8 cellular contexts compared by ENCODE assay signal in genomic region chr2:55311444-55311870, GRCh38. TPM values are rescaled to one million over a fixed set of nuclear protein-coding genes. Genes with fewer than 3 reads are reported as not detected.
DNase-seq lines count a peak whose midpoint lies in the region; ATAC-seq and TF ChIP-seq lines count a peak whose summit lies in the region.

No MANE protein-coding gene starts in this region.

- H3K9me3 ChIP-seq in psoas muscle, result no peaks in the 10 kb centered on the region
- H3K9me3 ChIP-seq in gastroesophageal sphincter, result no peaks in the 10 kb centered on the region

- H3K27me3 ChIP-seq in psoas muscle (ENCODE audit: insufficient read depth in 3 of 3, low read length in 2 of 3), result no peaks in the 10 kb centered on the region
- H3K27me3 ChIP-seq in gastroesophageal sphincter, result no peaks in the 10 kb centered on the region

- ATAC-seq in GM19328 (IDR thresholded peaks at IDR 0.05; ENCODE audit: unreplicated experiment), result peak; percentile 91
- peak; percentile 94 for ATAC-seq in HG03159 (IDR thresholded peaks at IDR 0.05; ENCODE audit: unreplicated experiment)
- ATAC-seq in activated T-cell treated with anti-CD3 and anti-CD28 coated beads, Interleukin-2, amount 50 U/mL, for 4 hours, result peak; percentile 96
- ATAC-seq in psoas muscle, result peak in 1 of 4 donors; percentile 41
- no peak for ATAC-seq in gastroesophageal sphincter
- no peak for ATAC-seq in left lobe of liver

- H3K4me3 Mint-ChIP-seq in activated T-cell treated with anti-CD3 and anti-CD28 coated beads, Interleukin-2, amount 50 U/mL, for 4 hours, result no peak overlapping the region

- no peaks in the 10 kb centered on the region for H3K27me3 Mint-ChIP-seq in activated T-cell treated with anti-CD3 and anti-CD28 coated beads, Interleukin-2, amount 50 U/mL, for 4 hours (ENCODE audit: low read depth)

- H3K4me3 ChIP-seq in psoas muscle, result no peak overlapping the region
- H3K4me3 ChIP-seq in gastroesophageal sphincter, result no peak overlapping the region

- DNase-seq in COLO829 (ENCODE audit: low spot score), result peak; percentile 6
- DNase-seq in activated T-cell treated with anti-CD3 and anti-CD28 coated beads, Interleukin-2, amount 50 U/mL, for 4 hours, result no peak
- DNase-seq in psoas muscle, result no peak
- DNase-seq in left lobe of liver (ENCODE audit: low spot score), result no peak
- no peak for DNase-seq in NCI-H1092 treated with DMSO at 0.1 percent for 48 hours (lab: John Stamatoyannopoulos, UW)

- WGBS in psoas muscle, 3 donors, result 87 to 95% (median 93%) methylated on average over 1 of the region's 1 CpG
- WGBS in gastroesophageal sphincter (ENCODE audit: low coverage in 1 of 2), 2 donors, result 77 to 100% methylated on average over 1 of the region's 1 CpG

- TF ChIP-seq EP300 in gastroesophageal sphincter (IDR thresholded peaks at IDR 0.05), result no peak

- TF ChIP-seq POLR2A in gastroesophageal sphincter (IDR thresholded peaks at IDR 0.05), result no peak

- TF ChIP-seq CTCF in psoas muscle (IDR thresholded peaks at IDR 0.05) (peak; percentile 6), gastroesophageal sphincter (IDR thresholded peaks at IDR 0.05) (no peak)

- peaks cover 0 to 83% of the 10 kb centered on the region in 2 donors for H3K36me3 ChIP-seq in psoas muscle (ENCODE audit: insufficient read depth in 1 of 2, low read depth in 1 of 2)
- H3K36me3 ChIP-seq in gastroesophageal sphincter, result peaks cover 0 to 73% of the 10 kb centered on the region in 2 donors

- H3K27ac ChIP-seq in psoas muscle (no peak overlapping the region), gastroesophageal sphincter (no peak overlapping the region)

- peaks cover 12% of the 10 kb centered on the region for H3K4me1 Mint-ChIP-seq in activated T-cell treated with anti-CD3 and anti-CD28 coated beads, Interleukin-2, amount 50 U/mL, for 4 hours (ENCODE audit: low read depth)

- H3K36me3 Mint-ChIP-seq in activated T-cell treated with anti-CD3 and anti-CD28 coated beads, Interleukin-2, amount 50 U/mL, for 4 hours (ENCODE audit: insufficient read depth), result peaks cover 15% of the 10 kb centered on the region

- no peaks in the 10 kb centered on the region for H3K9me3 Mint-ChIP-seq in activated T-cell treated with anti-CD3 and anti-CD28 coated beads, Interleukin-2, amount 50 U/mL, for 4 hours

- H3K4me1 ChIP-seq in psoas muscle, result no peaks in the 10 kb centered on the region
- H3K4me1 ChIP-seq in gastroesophageal sphincter, result no peaks in the 10 kb centered on the region

- intact Hi-C loops in psoas muscle (cut with DNase I), result no loop called here

RNA-seq across cellular contexts. Expression of gene MTIF2, which starts 42.4 kb away (rescaled TPM):
- total RNA-seq in activated T-cell treated with anti-CD3 and anti-CD28 coated beads, Interleukin-2, amount 50 U/mL, for 4 hours, result 10 to 100 TPM; 55.6 to 59.8 (median 58.1) TPM
- 10 to 100 TPM; 33.8 to 47.7 (median 37.2) TPM for total RNA-seq in psoas muscle
- polyA plus RNA-seq in psoas muscle, result 10 to 100 TPM; 31.8 to 64.6 (median 53.5) TPM
- total RNA-seq in gastroesophageal sphincter, result 10 to 100 TPM; 19.1 to 24.0 (median 22.4) TPM
- 21.4 TPM for total RNA-seq in left lobe of liver

Comparison
In these comparisons a context has a peak if more than half of its experiments do, and no peak if none do; other contexts are left out.
1. ATAC-seq: peak in GM19328 (single experiment), HG03159 (single experiment) and activated T-cell treated with anti-CD3 and anti-CD28 coated beads, Interleukin-2, amount 50 U/mL, for 4 hours (2 of 2); none in gastroesophageal sphincter (single experiment) and left lobe of liver (single experiment).